In the genomic region with DNA sequence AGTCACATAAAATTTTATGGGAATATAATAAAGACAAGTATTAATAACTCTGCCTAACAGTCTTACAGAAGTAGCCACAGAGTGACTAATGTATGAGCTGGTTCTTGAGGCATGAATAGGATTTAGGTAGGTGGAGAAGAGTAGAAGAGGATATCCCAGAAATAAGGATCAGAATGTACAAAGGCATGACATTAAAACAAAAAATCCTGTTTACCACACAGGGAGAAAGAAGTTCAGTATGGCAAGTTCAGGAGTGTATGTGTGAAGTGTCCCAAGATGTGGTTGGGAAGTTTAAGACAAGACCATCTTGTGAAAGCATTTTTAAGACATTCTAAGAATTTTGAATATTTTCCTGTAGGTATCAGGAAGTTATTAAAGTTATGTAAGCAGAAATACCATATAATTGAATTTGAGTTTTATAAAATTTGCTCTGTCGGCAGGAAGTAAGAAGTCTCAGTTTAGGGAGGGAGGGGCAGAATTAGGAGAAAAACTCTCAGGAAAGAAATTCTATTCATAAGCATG, we compare ENCODE assay signal across 15 cellular contexts.
DNase-seq lines count a peak whose midpoint lies in the region; ATAC-seq and TF ChIP-seq lines count a peak whose summit lies in the region.
"Had no signal": no experiment of that assay in that cellular context is flagged by ENCODE, and none has a peak within 500 bp of the region (broad histone marks: within the 10 kb centered on the region; RNA-seq: fewer than 3 reads in every experiment).

No MANE protein-coding gene starts in this region.

- no peaks in the 10 kb centered on the region for H3K79me2 ChIP-seq in ACC112 (ENCODE audit: control insufficient read depth, insufficient read depth, low read length, unreplicated experiment)

- H3K14ac ChIP-seq in IMR-90 (replicated peaks; ENCODE audit: low read depth, low read length): no peak overlapping the region

- H2BK15ac ChIP-seq in IMR-90 (ENCODE audit: low read depth, low read length): 0 out of 3 replicates have a peak overlapping the region, but pooled peaks have one; percentile 3

- peak overlapping the region; percentile 61 for H2AFZ ChIP-seq in ACC112 (ENCODE audit: low read length, unreplicated experiment)
- H2AFZ ChIP-seq in IMR-90 (replicated peaks; ENCODE audit: low read length, poor library complexity): no peak overlapping the region

- H3K23ac ChIP-seq in IMR-90 (ENCODE audit: low read depth, low read length): peak overlapping the region; percentile 53; the same call in 1 of the 2 replicates

- H3K9ac ChIP-seq in IMR-90 (ENCODE audit: low read depth, low read length): no peak overlapping the region
- H3K9ac ChIP-seq: KMS-11 had no signal

- dilution Hi-C loops in IMR-90 (cut with HindIII; ENCODE audit: low sequenced_read_pairs, unreplicated experiment): no loop called here

- no peaks in the 10 kb centered on the region for H3K36me3 Mint-ChIP-seq in natural killer cell treated with Interleukin-12 subunit alpha and Interleukin-12 subunit beta and Interleukin-15 and Interleukin-18, amount 100 ng/mL, for 72 hours
- H3K36me3 Mint-ChIP-seq: activated naive CD8-positive, alpha-beta T cell had no signal

- H2AK9ac ChIP-seq in IMR-90 (replicated peaks; ENCODE audit: low read depth, low read length, poor library complexity): no peak overlapping the region

- peak overlapping the region; percentile 20 for H3K4me3 ChIP-seq in ACC112 (ENCODE audit: low read depth, low read length)
- H3K4me3 ChIP-seq in IMR-90 (ENCODE audit: insufficient read depth, low read depth, low read length): no peak overlapping the region
- H3K4me3 ChIP-seq in brain microvascular endothelial cell (ENCODE audit: low read depth, low read length): no peak overlapping the region
- H3K4me3 ChIP-seq in HAP-1: no peak overlapping the region
- H3K4me3 ChIP-seq in lower lobe of right lung: no peak overlapping the region
- H3K4me3 ChIP-seq: spleen, uterus had no signal

- no peak for TF ChIP-seq RAD21 in IMR-90 (IDR thresholded peaks at IDR 0.05; ENCODE audit: low read length)

- peaks cover 13 to 51% of the 10 kb centered on the region in 2 donors for H3K27me3 Mint-ChIP-seq in natural killer cell treated with Interleukin-12 subunit alpha and Interleukin-12 subunit beta and Interleukin-15 and Interleukin-18, amount 100 ng/mL, for 72 hours

- H3K36me3 ChIP-seq in ACC112 (ENCODE audit: insufficient read depth, low read length): no peaks in the 10 kb centered on the region
- H3K36me3 ChIP-seq in IMR-90 (ENCODE audit: control insufficient read depth, insufficient read depth, low read length): no peaks in the 10 kb centered on the region
- H3K36me3 ChIP-seq in brain microvascular endothelial cell (replicated peaks): no peaks in the 10 kb centered on the region
- no peaks in the 10 kb centered on the region for H3K36me3 ChIP-seq in HAP-1 (replicated peaks)
- no peaks in the 10 kb centered on the region for H3K36me3 ChIP-seq in lower lobe of right lung
- H3K36me3 ChIP-seq: spleen, uterus had no signal

- H3K27ac Mint-ChIP-seq in natural killer cell treated with Interleukin-12 subunit alpha and Interleukin-12 subunit beta and Interleukin-15 and Interleukin-18, amount 100 ng/mL, for 72 hours: no peak overlapping the region
- H3K27ac Mint-ChIP-seq: activated naive CD8-positive, alpha-beta T cell; effector memory CD8-positive, alpha-beta T cell had no signal

- in situ Hi-C loops in IMR-90 (cut with MboI; ENCODE audit: low sequenced_read_pairs) (no loop called here), brain microvascular endothelial cell (cut with HindIII; ENCODE audit: low pct_ligation_motif_present, low sequenced_read_pairs) (no loop called here), HAP-1 (cut with MboI; ENCODE audit: low sequenced_read_pairs) (no loop called here)

- TF ChIP-seq CTCF in IMR-90 (conservative IDR thresholded peaks at IDR 0.05; ENCODE audit: low read depth, low read length) (no peak), brain microvascular endothelial cell (IDR thresholded peaks at IDR 0.05; ENCODE audit: low read depth, low read length, missing control alignments) (no peak), lower lobe of right lung (IDR thresholded peaks at IDR 0.05) (no peak)

- peak overlapping the region; percentile 73; the same call in 1 of the 2 replicates for H4K5ac ChIP-seq in IMR-90 (ENCODE audit: low read depth, low read length)

- POLR2A ChIA-PET in IMR-90 (lab: Charles Lee; ENCODE audit: unreplicated experiment): no interaction called here

- no TSS peak for BruUV-seq in IMR-90 (replicated peaks; lab: Mats Ljungman, UMichigan)

- peak overlapping the region; percentile 88; the same call in 1 of the 2 replicates for H3K18ac ChIP-seq in IMR-90 (ENCODE audit: low read depth, low read length)

- ATAC-seq in IMR-90 (ENCODE audit: low read depth): peak; percentile 93
- no peak for ATAC-seq in lower lobe of right lung
- no peak for ATAC-seq in natural killer cell treated with Interleukin-12 subunit alpha and Interleukin-12 subunit beta and Interleukin-15 and Interleukin-18, amount 100 ng/mL, for 72 hours
- ATAC-seq: effector memory CD8-positive, alpha-beta T cell had no signal

- H3K79me1 ChIP-seq in IMR-90 (ENCODE audit: low read depth in 1 of 2, low read length in 2 of 2): no peaks in the 10 kb centered on the region; a peak in 1 of 4 replicates

- H3K9me1 ChIP-seq in IMR-90 (ENCODE audit: insufficient read depth, low read length): no peaks in the 10 kb centered on the region; the same call in 1 of the 2 replicates

- H3K4ac ChIP-seq in IMR-90 (ENCODE audit: low read depth, low read length): peak overlapping the region; percentile 71; the same call in 1 of the 2 replicates

- no peak for TF ChIP-seq POLR2A in IMR-90 (IDR thresholded peaks at IDR 0.05; ENCODE audit: low read depth, low read length)

- peak overlapping the region; percentile 89 for H2BK5ac ChIP-seq in IMR-90 (ENCODE audit: low read depth, low read length, poor library complexity, severe bottlenecking)

- peak overlapping the region; percentile 92 for H2BK20ac ChIP-seq in IMR-90 (ENCODE audit: low read depth, low read length)

- H2AK5ac ChIP-seq in IMR-90 (ENCODE audit: low read depth, low read length): no peak overlapping the region

- no peak overlapping the region for H3K4me3 Mint-ChIP-seq in natural killer cell treated with Interleukin-12 subunit alpha and Interleukin-12 subunit beta and Interleukin-15 and Interleukin-18, amount 100 ng/mL, for 72 hours
- H3K4me3 Mint-ChIP-seq: activated naive CD8-positive, alpha-beta T cell; effector memory CD8-positive, alpha-beta T cell had no signal

- H2BK120ac ChIP-seq in IMR-90 (ENCODE audit: low read depth, low read length): peak overlapping the region; percentile 87; the same call in 1 of the 2 replicates

- no peaks in the 10 kb centered on the region for H4K20me1 ChIP-seq in IMR-90 (ENCODE audit: insufficient read depth, low read length)

- H3K56ac ChIP-seq in IMR-90 (ENCODE audit: extremely low read depth, insufficient read depth, low read length): 0 out of 2 replicates have a peak overlapping the region, but pooled peaks have one; percentile 7

- H3K27ac ChIP-seq in ACC112 (ENCODE audit: low read depth, low read length): peak overlapping the region; percentile 96
- no peak overlapping the region for H3K27ac ChIP-seq in IMR-90 (ENCODE audit: insufficient read depth, low read length)
- peak overlapping the region; percentile 41 for H3K27ac ChIP-seq in brain microvascular endothelial cell
- H3K27ac ChIP-seq in lower lobe of right lung: no peak overlapping the region
- H3K27ac ChIP-seq: KMS-11, spleen, uterus had no signal

- no peaks in the 10 kb centered on the region for H3K9me3 Mint-ChIP-seq in natural killer cell treated with Interleukin-12 subunit alpha and Interleukin-12 subunit beta and Interleukin-15 and Interleukin-18, amount 100 ng/mL, for 72 hours
- H3K9me3 Mint-ChIP-seq: effector memory CD8-positive, alpha-beta T cell had no signal

- DNase-seq in IMR-90 (peak; percentile 87), brain microvascular endothelial cell (peak; percentile 65), iris pigment epithelial cell (ENCODE audit: low read depth) (peak; percentile 92), HAP-1 (ENCODE audit: low spot score in 2 of 2) (no peak), NCI-H2196 treated with DMSO at 0.1 percent for 48 hours (lab: John Stamatoyannopoulos, UW; ENCODE audit: unreplicated experiment) (no peak), lower lobe of right lung (no peak)
- no peak for DNase-seq in natural killer cell treated with Interleukin-12 subunit alpha and Interleukin-12 subunit beta and Interleukin-15 and Interleukin-18, amount 100 ng/mL, for 72 hours (ENCODE audit: low spot score)
- DNase-seq: AML-193; effector memory CD8-positive, alpha-beta T cell; spleen; T1000; uterus had no signal

- WGBS in IMR-90 (ENCODE audit: extremely low coverage in 2 of 2, insufficient read length in 1 of 2), 2 experiments: no CpG with 5 or more reads among the region's 1 CpG

- H3K4me1 ChIP-seq in ACC112 (ENCODE audit: control insufficient read depth, insufficient read depth, low read length, unreplicated experiment) (peaks cover 47% of the 10 kb centered on the region), IMR-90 (ENCODE audit: control insufficient read depth, insufficient read depth, low read length) (peaks cover 15% of the 10 kb centered on the region), HAP-1 (no peaks in the 10 kb centered on the region), lower lobe of right lung (peaks cover 4% of the 10 kb centered on the region)
- H3K4me1 ChIP-seq: spleen had no signal

- H3K4me1 Mint-ChIP-seq in natural killer cell treated with Interleukin-12 subunit alpha and Interleukin-12 subunit beta and Interleukin-15 and Interleukin-18, amount 100 ng/mL, for 72 hours (ENCODE audit: low read depth in 2 of 2): no peaks in the 10 kb centered on the region

- no peaks in the 10 kb centered on the region for H3K9me3 ChIP-seq in IMR-90 (ENCODE audit: control insufficient read depth, insufficient read depth, low read length)
- H3K9me3 ChIP-seq in HAP-1: peaks cover 2% of the 10 kb centered on the region
- no peaks in the 10 kb centered on the region for H3K9me3 ChIP-seq in lower lobe of right lung
- H3K9me3 ChIP-seq: spleen, uterus had no signal

- peak overlapping the region; percentile 77; the same call in 1 of the 2 replicates for H3K4me2 ChIP-seq in IMR-90 (ENCODE audit: low read depth, low read length)
- H3K4me2 ChIP-seq: KMS-11 had no signal

- intact Hi-C loops in IMR-90 (cut with micrococcal nuclease) (no loop called here), lower lobe of right lung (cut with DNase I) (no loop called here)

- peak overlapping the region; percentile 57; the same call in 1 of the 2 replicates for H4K91ac ChIP-seq in IMR-90 (ENCODE audit: insufficient read depth, low read depth, low read length)

- CTCF ChIA-PET in IMR-90 (lab: Yijun Ruan, JAX): no interaction called here

- peak overlapping the region in 1 of 2 experiments; percentile 83; a peak in 2 of 4 replicates for H4K8ac ChIP-seq in IMR-90 (ENCODE audit: low read depth in 2 of 2, low read length in 2 of 2)

- H3K27me3 ChIP-seq in ACC112 (ENCODE audit: insufficient read depth, low read length) (no peaks in the 10 kb centered on the region), IMR-90 (ENCODE audit: control insufficient read depth, insufficient read depth, low read length) (no peaks in the 10 kb centered on the region), brain microvascular endothelial cell (replicated peaks) (no peaks in the 10 kb centered on the region), HAP-1 (ENCODE audit: low read depth) (no peaks in the 10 kb centered on the region), lower lobe of right lung (ENCODE audit: low read depth) (no peaks in the 10 kb centered on the region)
- H3K27me3 ChIP-seq: spleen, uterus had no signal

Comparison
In these comparisons a context has a peak if more than half of its experiments do, and no peak if none do; other contexts are left out.
1. H3K27ac ChIP-seq: peak in ACC112 (single experiment) and brain microvascular endothelial cell (single experiment); none in IMR-90 (single experiment) and lower lobe of right lung (single experiment).
2. DNase-seq: peak in IMR-90 (single experiment), brain microvascular endothelial cell (single experiment) and iris pigment epithelial cell (single experiment); none in HAP-1 (0 of 2), NCI-H2196 treated with DMSO at 0.1 percent for 48 hours (single experiment), lower lobe of right lung (single experiment) and natural killer cell treated with Interleukin-12 subunit alpha and Interleukin-12 subunit beta and Interleukin-15 and Interleukin-18, amount 100 ng/mL, for 72 hours (single experiment).